10 cellular contexts compared by ENCODE assay signal in genomic region chr3:37324752-37325407, GRCh38.
DNase-seq lines count a peak whose midpoint lies in the region; ATAC-seq, FAIRE-seq and TF ChIP-seq lines count a peak whose summit lies in the region.
"Had no signal": no experiment of that assay in that cellular context is flagged by ENCODE, and none has a peak within 500 bp of the region (broad histone marks: within the 10 kb centered on the region; RNA-seq: fewer than 3 reads in every experiment).

No MANE protein-coding gene starts in this region.

- no peak overlapping the region for H2BK12ac ChIP-seq in mesenchymal stem cell (ENCODE audit: low read length in 2 of 2)

- peak; percentile 26 for FAIRE-seq in GM18507 (lab: Jason Lieb, UNC)

- H3K36me3 ChIP-seq in mesenchymal stem cell (ENCODE audit: control insufficient read depth in 1 of 2, insufficient read depth in 2 of 2, low read depth in 1 of 2, low read length in 2 of 2) = peaks cover 7 to 75% of the 10 kb centered on the region in 2 experiments
- H3K36me3 ChIP-seq in mammary epithelial cell (ENCODE audit: insufficient read depth, low read length) = peaks cover 32% of the 10 kb centered on the region

- 98% methylated on average over 2 of the region's 4 CpGs for WGBS in mesenchymal stem cell
- WGBS in mammary epithelial cell (ENCODE audit: low coverage, missing lambda C conversion rate) = 95% methylated on average over 4 of the region's 4 CpGs

- no peaks in the 10 kb centered on the region for H3K4me1 ChIP-seq in mesenchymal stem cell (ENCODE audit: control insufficient read depth, insufficient read depth, low read depth, low read length)
- no peaks in the 10 kb centered on the region for H3K4me1 ChIP-seq in mammary epithelial cell (ENCODE audit: insufficient read depth, low read length)

- H3K9ac ChIP-seq in mesenchymal stem cell (ENCODE audit: low read length) (peak overlapping the region; percentile 58), mammary epithelial cell (ENCODE audit: insufficient read depth, low read length) (no peak overlapping the region)

- CTCF ChIA-PET in mammary epithelial cell (lab: Charles Lee; ENCODE audit: low non-redundant PET) = no interaction called here

- H4K20me1 ChIP-seq in mammary epithelial cell (ENCODE audit: insufficient read depth, low read length) = no peaks in the 10 kb centered on the region

- no peak for TF ChIP-seq CTCF in mammary epithelial cell (conservative IDR thresholded peaks at IDR 0.05 in 1 of 2, IDR thresholded peaks at IDR 0.05 in 1 of 2; ENCODE audit: extremely low read depth in 1 of 2, insufficient read depth in 1 of 2, low read depth in 1 of 2, low read length in 2 of 2)

- H2BK15ac ChIP-seq in mesenchymal stem cell (ENCODE audit: low read depth, poor library complexity, severe bottlenecking) = no peak overlapping the region

- H3K79me1 ChIP-seq in mesenchymal stem cell (replicated peaks; ENCODE audit: low read length, poor library complexity, severe bottlenecking) = peaks cover 16% of the 10 kb centered on the region

- no peak overlapping the region for H2BK5ac ChIP-seq in mesenchymal stem cell (ENCODE audit: low read depth, low read length, poor library complexity, severe bottlenecking)

- H3K4me2 ChIP-seq in mesenchymal stem cell (ENCODE audit: low read length, poor library complexity, severe bottlenecking) (no peak overlapping the region), mammary epithelial cell (ENCODE audit: insufficient read depth, low read depth, low read length) (no peak overlapping the region)

- H3K9me3 ChIP-seq in mesenchymal stem cell (ENCODE audit: control insufficient read depth, low read length) = no peaks in the 10 kb centered on the region
- H3K9me3 ChIP-seq in mammary epithelial cell (replicated peaks; ENCODE audit: insufficient read depth, low read length) = no peaks in the 10 kb centered on the region

- DNase-seq in AG08395 (ENCODE audit: low spot score) (peak; percentile 30), GM18507 (ENCODE audit: extremely low spot score, insufficient read length, low read depth) (no peak), dedifferentiated amniotic fluid mesenchymal stem cell (ENCODE audit: extremely low spot score) (peak; percentile 20), mesenchymal stem cell (no peak), mammary epithelial cell (no peak), ureter (ENCODE audit: low spot score) (no peak), SK-N-DZ (ENCODE audit: low spot score) (no peak)
- DNase-seq: NCI-H2029 treated with DMSO at 0.1 percent for 48 hours had no signal

- no TSS peak for BruUV-seq in mammary epithelial cell (replicated peaks; lab: Mats Ljungman, UMichigan)

- dilution Hi-C loops in mammary epithelial cell (cut with HindIII; ENCODE audit: low sequenced_read_pairs) = no loop called here

- no peak overlapping the region for H2BK120ac ChIP-seq in mesenchymal stem cell (ENCODE audit: low read depth, low read length)

- H2AFZ ChIP-seq in mesenchymal stem cell (ENCODE audit: low read depth, low read length) = no peak overlapping the region
- no peak overlapping the region for H2AFZ ChIP-seq in mammary epithelial cell (ENCODE audit: low read depth, low read length)

- intact Hi-C loops in mammary epithelial cell (cut with micrococcal nuclease) = no loop called here

- H4K91ac ChIP-seq in mesenchymal stem cell (ENCODE audit: low read length) = no peak overlapping the region

- no peak overlapping the region for H3K18ac ChIP-seq in mesenchymal stem cell (ENCODE audit: low read depth in 1 of 2, low read length in 2 of 2)

- no peaks in the 10 kb centered on the region for H3K79me2 ChIP-seq in mammary epithelial cell (ENCODE audit: insufficient read depth, low read length)

- ATAC-seq in HG03565 (IDR thresholded peaks at IDR 0.05; ENCODE audit: unreplicated experiment) = no peak

- no peak overlapping the region for H3K14ac ChIP-seq in mesenchymal stem cell (ENCODE audit: low read length in 2 of 2)

- no peak overlapping the region for H4K8ac ChIP-seq in mesenchymal stem cell (ENCODE audit: low read length)

- no peak overlapping the region for H2AK5ac ChIP-seq in mesenchymal stem cell (ENCODE audit: low read length, severe bottlenecking)

- H3K27ac ChIP-seq in mesenchymal stem cell (ENCODE audit: low read length, poor library complexity, severe bottlenecking) (no peak overlapping the region), mammary epithelial cell (ENCODE audit: insufficient read depth, low read depth, low read length) (no peak overlapping the region)
- H3K27ac ChIP-seq: cardiac muscle cell had no signal

- H3K23ac ChIP-seq in mesenchymal stem cell (ENCODE audit: low read length in 2 of 2) = no peak overlapping the region

- in situ Hi-C loops in mammary epithelial cell (cut with MboI; ENCODE audit: low sequenced_read_pairs in 2 of 2) = no loop called here

- no peaks in the 10 kb centered on the region for H3K27me3 ChIP-seq in mesenchymal stem cell (ENCODE audit: control insufficient read depth in 1 of 2, insufficient read depth in 1 of 2, low read length in 2 of 2)
- H3K27me3 ChIP-seq in mammary epithelial cell (ENCODE audit: insufficient read depth, low read length) = no peaks in the 10 kb centered on the region
- H3K27me3 ChIP-seq: cardiac muscle cell had no signal

- peak overlapping the region in 1 of 2 experiments; percentile 31 for H3K4me3 ChIP-seq in mesenchymal stem cell (ENCODE audit: insufficient read depth in 1 of 2, low read depth in 1 of 2, low read length in 2 of 2)
- H3K4me3 ChIP-seq in mammary epithelial cell (replicated peaks in 1 of 3; ENCODE audit: insufficient read depth in 1 of 3, low read depth in 2 of 3, low read length in 3 of 3) = no peak overlapping the region
- H3K4me3 ChIP-seq: cardiac muscle cell had no signal

- no peak overlapping the region for H3K4ac ChIP-seq in mesenchymal stem cell (ENCODE audit: low read depth in 1 of 2, low read length in 2 of 2)

Comparison
In these comparisons a context has a peak if more than half of its experiments do, and no peak if none do; other contexts are left out.
1. DNase-seq: peak in AG08395 (single experiment) and dedifferentiated amniotic fluid mesenchymal stem cell (single experiment); none in GM18507 (single experiment), mesenchymal stem cell (single experiment), mammary epithelial cell (single experiment), ureter (single experiment) and SK-N-DZ (single experiment).